Comparison of ENCODE assay signal across 16 cellular contexts in genomic region chr7:26348987-26349809, GRCh38. TPM values are rescaled to one million over a fixed set of nuclear protein-coding genes. Genes with fewer than 3 reads are reported as not detected.
DNase-seq lines count a peak whose midpoint lies in the region; ATAC-seq and TF ChIP-seq lines count a peak whose summit lies in the region.
"Had no signal": no experiment of that assay in that cellular context is flagged by ENCODE, and none has a peak within 500 bp of the region (broad histone marks: within the 10 kb centered on the region; RNA-seq: fewer than 3 reads in every experiment).

No MANE protein-coding gene starts in this region.

- H3K4me3 Mint-ChIP-seq in activated T-cell treated with anti-CD3 and anti-CD28 coated beads, Interleukin-2, amount 50 U/mL, for 72 hours, result no peak overlapping the region
- no peak overlapping the region for H3K4me3 Mint-ChIP-seq in stimulated activated naive CD8-positive, alpha-beta T cell treated with anti-CD3 and anti-CD28 coated beads, Interleukin-15, amount 100 ng/mL, for 72 hours
- H3K4me3 Mint-ChIP-seq: GM23338 had no signal

- no peak for ATAC-seq in GM21576 (IDR thresholded peaks at IDR 0.05; ENCODE audit: unreplicated experiment)
- no peak for ATAC-seq in activated T-cell treated with anti-CD3 and anti-CD28 coated beads, Interleukin-2, amount 50 U/mL, for 72 hours (replicated peaks in 1 of 2)
- ATAC-seq in HG03460 (IDR thresholded peaks at IDR 0.05; ENCODE audit: unreplicated experiment), result no peak
- ATAC-seq in stimulated activated naive CD8-positive, alpha-beta T cell treated with anti-CD3 and anti-CD28 coated beads, Interleukin-15, amount 100 ng/mL, for 72 hours, result no peak
- ATAC-seq: GM23338 had no signal

- H3K27me3 Mint-ChIP-seq in activated T-cell treated with anti-CD3 and anti-CD28 coated beads, Interleukin-2, amount 50 U/mL, for 72 hours (ENCODE audit: low read depth), result no peaks in the 10 kb centered on the region
- H3K27me3 Mint-ChIP-seq in stimulated activated naive CD8-positive, alpha-beta T cell treated with anti-CD3 and anti-CD28 coated beads, Interleukin-15, amount 100 ng/mL, for 72 hours, result no peaks in the 10 kb centered on the region

- H3K4me3 ChIP-seq in epithelial cell of esophagus (ENCODE audit: low read length), result no peak overlapping the region
- H3K4me3 ChIP-seq: cardiac muscle cell, GM23338, tibial nerve had no signal

- peaks cover 10% of the 10 kb centered on the region for H3K4me1 Mint-ChIP-seq in activated T-cell treated with anti-CD3 and anti-CD28 coated beads, Interleukin-2, amount 50 U/mL, for 72 hours (ENCODE audit: low read depth)
- peaks cover 28% of the 10 kb centered on the region for H3K4me1 Mint-ChIP-seq in stimulated activated naive CD8-positive, alpha-beta T cell treated with anti-CD3 and anti-CD28 coated beads, Interleukin-15, amount 100 ng/mL, for 72 hours

- DNase-seq in NCI-H345 (lab: John Stamatoyannopoulos, UW) (peak; percentile 28), NCI-H345 treated with DMSO at 0.1 percent for 48 hours (lab: John Stamatoyannopoulos, UW; ENCODE audit: unreplicated experiment) (no peak), NCI-H446 (lab: John Stamatoyannopoulos, UW) (peak; percentile 28 to 62), epithelial cell of esophagus (ENCODE audit: low read depth) (peak; percentile 69)
- no peak for DNase-seq in activated T-cell treated with anti-CD3 and anti-CD28 coated beads, Interleukin-2, amount 50 U/mL, for 72 hours
- DNase-seq in stimulated activated naive CD8-positive, alpha-beta T cell treated with anti-CD3 and anti-CD28 coated beads, Interleukin-15, amount 100 ng/mL, for 72 hours, result no peak
- DNase-seq: activated CD4-positive, alpha-beta T cell treated with anti-CD3 and anti-CD28 coated beads, Interleukin-2, amount 50 U/mL, for 4 hours; Caco-2; mesenchymal stem cell; occipital lobe; stimulated activated CD4-positive, alpha-beta T cell treated with anti-CD3 and anti-CD28 coated beads, Interleukin-15, amount 100 ng/mL, for 24 hours had no signal

- no peak for TF ChIP-seq CTCF in epithelial cell of esophagus (IDR thresholded peaks at IDR 0.05; ENCODE audit: insufficient read depth, low read depth, low read length, missing control alignments)

- no peak overlapping the region for H3K27ac Mint-ChIP-seq in activated T-cell treated with anti-CD3 and anti-CD28 coated beads, Interleukin-2, amount 50 U/mL, for 72 hours
- H3K27ac Mint-ChIP-seq in stimulated activated naive CD8-positive, alpha-beta T cell treated with anti-CD3 and anti-CD28 coated beads, Interleukin-15, amount 100 ng/mL, for 72 hours, result no peak overlapping the region
- H3K27ac Mint-ChIP-seq: GM23338 had no signal

- H3K9me3 Mint-ChIP-seq in activated T-cell treated with anti-CD3 and anti-CD28 coated beads, Interleukin-2, amount 50 U/mL, for 72 hours, result no peaks in the 10 kb centered on the region
- H3K9me3 Mint-ChIP-seq in stimulated activated naive CD8-positive, alpha-beta T cell treated with anti-CD3 and anti-CD28 coated beads, Interleukin-15, amount 100 ng/mL, for 72 hours, result no peaks in the 10 kb centered on the region
- H3K9me3 Mint-ChIP-seq: GM23338 had no signal

- H3K36me3 Mint-ChIP-seq in activated T-cell treated with anti-CD3 and anti-CD28 coated beads, Interleukin-2, amount 50 U/mL, for 72 hours (ENCODE audit: insufficient read depth in 2 of 2), result peaks cover 7 to 11% of the 10 kb centered on the region in 2 donors

RNA-seq across cellular contexts. Expression of gene SNX10, which starts 57.5 kb away (rescaled TPM):
- 10 to 100 TPM; 37.4 to 41.8 TPM for total RNA-seq in activated T-cell treated with anti-CD3 and anti-CD28 coated beads, Interleukin-2, amount 50 U/mL, for 72 hours

Comparison
In these comparisons a context has a peak if more than half of its experiments do, and no peak if none do; other contexts are left out.
1. DNase-seq: peak in NCI-H345 (single experiment), NCI-H446 (2 of 2) and epithelial cell of esophagus (single experiment); none in NCI-H345 treated with DMSO at 0.1 percent for 48 hours (single experiment), activated T-cell treated with anti-CD3 and anti-CD28 coated beads, Interleukin-2, amount 50 U/mL, for 72 hours (0 of 2) and stimulated activated naive CD8-positive, alpha-beta T cell treated with anti-CD3 and anti-CD28 coated beads, Interleukin-15, amount 100 ng/mL, for 72 hours (0 of 2).